25 cellular contexts compared by ENCODE assay signal in genomic region chr18:32610116-32610630, GRCh38.
"Had no signal": no experiment of that assay in that cellular context is flagged by ENCODE, and none has a peak within 500 bp of the region (broad histone marks: within the 10 kb centered on the region; RNA-seq: fewer than 3 reads in every experiment).

No MANE protein-coding gene starts in this region.

- H3K4me3 ChIP-seq: cardiac muscle cell, K562, PC-9, SJCRH30, SK-N-MC had no signal

- H3K36me3 ChIP-seq: cardiac muscle cell, SJCRH30 had no signal

- H3K27me3 ChIP-seq: cardiac muscle cell, SJCRH30 had no signal

- DNase-seq: activated CD4-positive, alpha-beta T cell treated with anti-CD3 and anti-CD28 coated beads, Interleukin-2, amount 10 ng/mL, durations not matched to agents 24 days and 14 days; activated CD4-positive, alpha-beta T cell treated with anti-CD3 and anti-CD28 coated beads, Interleukin-2, amount 50 U/mL, for 4 hours; activated CD8-positive, alpha-beta T cell treated with anti-CD3 and anti-CD28 coated beads for 36 hours; activated effector memory CD4-positive, alpha-beta T cell treated with anti-CD3 and anti-CD28 coated beads, Interleukin-2, amount 50 U/mL, for 16 hours; activated naive CD4-positive, alpha-beta T cell; activated naive CD4-positive, alpha-beta T cell treated with anti-CD3 and anti-CD28 coated beads, Interleukin-2, amount 50 U/mL, for 16 hours; activated naive CD8-positive, alpha-beta T cell treated with anti-CD3 and anti-CD28 coated beads for 36 hours; activated T-cell treated with anti-CD3 and anti-CD28 coated beads, Interleukin-2, amount 50 U/mL, for 1 hour; activated T-cell treated with anti-CD3 and anti-CD28 coated beads, Interleukin-2, amount 50 U/mL, for 72 hours; amniotic stem cell; aorta; NCI-H1105; NCI-H1417 treated with DMSO at 0.1 percent for 48 hours; NCI-H187 treated with DMSO at 0.1 percent for 48 hours; NCI-H2081; NCI-H2171 treated with DMSO at 0.1 percent for 48 hours; NCI-H345; NCI-H510A; NCI-H526; PC-9; Right ventricle myocardium superior; SJCRH30 had no signal
